In the genomic region with DNA sequence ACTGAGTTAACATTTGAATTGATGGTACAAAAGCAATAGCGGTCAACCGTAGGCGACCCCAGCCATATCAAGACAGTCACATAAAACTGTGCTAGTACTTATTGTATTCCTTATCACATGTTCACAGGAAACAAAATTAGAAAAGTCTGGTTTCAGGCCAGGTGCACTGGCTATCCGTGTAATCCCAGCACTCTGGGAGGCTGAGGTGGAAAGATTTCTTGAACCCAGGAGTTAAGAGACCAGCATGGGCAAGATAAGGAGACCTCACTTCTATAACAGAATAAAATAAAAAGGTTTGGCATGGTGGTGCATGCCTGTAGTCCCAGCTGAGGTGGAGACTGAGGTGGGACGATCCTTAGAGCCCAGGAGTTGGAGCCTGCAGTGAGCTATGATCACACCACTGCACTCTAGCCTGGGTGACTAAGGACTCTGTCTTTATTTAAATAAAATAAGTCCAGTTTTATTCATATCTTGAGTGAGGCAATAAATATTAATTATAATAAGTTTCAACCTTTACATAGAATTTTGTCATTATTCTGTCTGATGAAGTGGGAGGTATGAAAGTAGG, we compare ENCODE assay signal across 36 cellular contexts.
"Had no signal": no experiment of that assay in that cellular context is flagged by ENCODE, and none has a peak within 500 bp of the region (broad histone marks: within the 10 kb centered on the region; RNA-seq: fewer than 3 reads in every experiment).

No MANE protein-coding gene starts in this region.

- H3K9me3 ChIP-seq: adrenal gland, body of pancreas, breast epithelium had no signal

- H3K27me3 ChIP-seq: adrenal gland, body of pancreas, brain microvascular endothelial cell, breast epithelium had no signal

- H3K27ac ChIP-seq: adrenal gland, body of pancreas, brain microvascular endothelial cell, breast epithelium, WERI-Rb-1 had no signal

- H3K4me1 ChIP-seq: adrenal gland, body of pancreas, breast epithelium had no signal

- ATAC-seq: activated CD4-positive, alpha-beta T cell treated with anti-CD3 and anti-CD28 coated beads for 36 hours; activated CD4-positive, CD25-positive, alpha-beta regulatory T cell treated with anti-CD3 and anti-CD28 coated beads, Interleukin-2, amount 50 U/mL, for 24 hours; activated CD8-positive, alpha-beta memory T cell treated with anti-CD3 and anti-CD28 coated beads, Interleukin-2, amount 10 ng/mL, durations not matched to agents 7 days and 5 days; activated CD8-positive, alpha-beta T cell treated with anti-CD3 and anti-CD28 coated beads, Interleukin-2, amount 10 ng/mL, durations not matched to agents 7 days and 5 days; activated naive CD4-positive, alpha-beta T cell treated with anti-CD3 and anti-CD28 coated beads, Interleukin-2, amount 50 U/mL, for 72 hours; activated T-helper 17 cell treated with anti-CD3 and anti-CD28 coated beads, Interleukin-2, amount 50 U/mL, for 72 hours; body of pancreas; WTC11 had no signal

- DNase-seq: activated CD4-positive, alpha-beta memory T cell treated with anti-CD3 and anti-CD28 coated beads, Interleukin-2, amount 10 ng/mL, durations not matched to agents 7 days and 5 days; activated CD4-positive, alpha-beta T cell treated with anti-CD3 and anti-CD28 coated beads for 1 hour; activated CD4-positive, alpha-beta T cell treated with anti-CD3 and anti-CD28 coated beads for 36 hours; activated CD4-positive, alpha-beta T cell treated with anti-CD3 and anti-CD28 coated beads for 48 hours; activated CD4-positive, alpha-beta T cell treated with anti-CD3 and anti-CD28 coated beads, Interleukin-2, amount 10 ng/mL, durations not matched to agents 7 days and 5 days; activated CD4-positive, alpha-beta T cell treated with anti-CD3 and anti-CD28 coated beads, Interleukin-2, amount 50 U/mL, for 48 hours; activated CD4-positive, CD25-positive, alpha-beta regulatory T cell; activated CD8-positive, alpha-beta memory T cell treated with anti-CD3 and anti-CD28 coated beads for 24 hours; activated CD8-positive, alpha-beta memory T cell treated with anti-CD3 and anti-CD28 coated beads, Interleukin-2, amount 10 ng/mL, durations not matched to agents 7 days and 5 days; activated CD8-positive, alpha-beta memory T cell treated with anti-CD3 and anti-CD28 coated beads, Interleukin-2, amount 50 U/mL, for 48 hours; activated CD8-positive, alpha-beta T cell treated with anti-CD3 and anti-CD28 coated beads, Interleukin-2, amount 10 ng/mL, durations not matched to agents 7 days and 5 days; activated effector memory CD4-positive, alpha-beta T cell treated with anti-CD3 and anti-CD28 coated beads, Interleukin-2, amount 50 U/mL, for 16 hours; activated gamma-delta T cell treated with Interleukin-2 at 50 U/mL for 16 hours; activated naive CD4-positive, alpha-beta T cell; activated naive CD4-positive, alpha-beta T cell treated with anti-CD3 and anti-CD28 coated beads for 36 hours; activated naive CD4-positive, alpha-beta T cell treated with anti-CD3 and anti-CD28 coated beads, Interleukin-2, amount 50 U/mL, for 16 hours; activated naive CD8-positive, alpha-beta T cell treated with anti-CD3 and anti-CD28 coated beads for 36 hours; activated T-cell treated with anti-CD3 and anti-CD28 coated beads, Interleukin-2, amount 50 U/mL, for 24 hours; activated T-cell treated with anti-CD3 and anti-CD28 coated beads, Interleukin-2, amount 50 U/mL, for 48 hours; adrenal gland; amniotic stem cell; aorta; body of pancreas; brain microvascular endothelial cell; central memory CD4-positive, alpha-beta T cell; T-helper 1 cell; T-helper 2 cell; T-helper 9 cell; WERI-Rb-1 had no signal

- FAIRE-seq: astrocyte, TTC549 had no signal

- H3K36me3 ChIP-seq: adrenal gland, brain microvascular endothelial cell, breast epithelium, WERI-Rb-1 had no signal

- H3K4me3 ChIP-seq: adrenal gland, body of pancreas, breast epithelium had no signal
